ENCODE assay signal across 14 cellular contexts in the genomic region with DNA sequence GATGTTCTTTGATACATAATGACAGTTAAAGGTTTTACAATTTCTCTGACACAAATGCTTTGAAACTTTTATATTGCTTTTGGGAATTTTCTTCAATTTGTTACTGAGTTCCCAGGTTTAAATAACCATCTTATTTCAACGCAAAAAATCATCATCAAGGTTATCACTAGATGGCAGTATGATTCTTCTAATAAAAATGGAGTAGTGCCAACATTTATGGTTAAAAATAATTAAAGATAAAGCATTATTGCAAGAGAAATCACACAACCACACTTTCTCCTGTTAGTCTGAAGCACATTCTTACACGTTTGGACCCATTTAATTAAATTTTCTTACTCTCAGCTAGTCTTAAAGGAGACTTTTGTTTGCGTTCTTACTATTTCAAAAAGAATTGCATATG.
DNase-seq lines count a peak whose midpoint lies in the region; ATAC-seq and TF ChIP-seq lines count a peak whose summit lies in the region.
"Had no signal": no experiment of that assay in that cellular context is flagged by ENCODE, and none has a peak within 500 bp of the region (broad histone marks: within the 10 kb centered on the region; RNA-seq: fewer than 3 reads in every experiment).

No MANE protein-coding gene starts in this region.

- H3K9me3 Mint-ChIP-seq in endothelial cell (ENCODE audit: unreplicated experiment) (no peaks in the 10 kb centered on the region), type B pancreatic cell (no peaks in the 10 kb centered on the region)
- H3K9me3 Mint-ChIP-seq in activated CD8-positive, alpha-beta T cell treated with anti-CD3 and anti-CD28 coated beads, Interleukin-2, amount 10 ng/mL, durations not matched to agents 7 days and 5 days (ENCODE audit: insufficient read depth), result no peaks in the 10 kb centered on the region

- H3K4me1 Mint-ChIP-seq in endothelial cell (ENCODE audit: unreplicated experiment) (no peaks in the 10 kb centered on the region), type B pancreatic cell (ENCODE audit: unreplicated experiment) (no peaks in the 10 kb centered on the region)
- H3K4me1 Mint-ChIP-seq in activated CD8-positive, alpha-beta T cell treated with anti-CD3 and anti-CD28 coated beads, Interleukin-2, amount 10 ng/mL, durations not matched to agents 7 days and 5 days (ENCODE audit: low read depth), result no peaks in the 10 kb centered on the region
- H3K4me1 Mint-ChIP-seq: IgD-negative memory B cell had no signal

- CTCF ChIA-PET in activated CD8-positive, alpha-beta T cell treated with anti-CD3 and anti-CD28 coated beads, Interleukin-2, amount 10 ng/mL, durations not matched to agents 7 days and 5 days (lab: Charles Lee), result no interaction called here

- H3K27me3 Mint-ChIP-seq in endothelial cell (ENCODE audit: unreplicated experiment) (no peaks in the 10 kb centered on the region), type B pancreatic cell (no peaks in the 10 kb centered on the region)
- no peaks in the 10 kb centered on the region for H3K27me3 Mint-ChIP-seq in activated CD8-positive, alpha-beta T cell treated with anti-CD3 and anti-CD28 coated beads, Interleukin-2, amount 10 ng/mL, durations not matched to agents 7 days and 5 days (ENCODE audit: low read depth)
- H3K27me3 Mint-ChIP-seq: IgD-negative memory B cell had no signal

- POLR2A ChIA-PET in activated CD8-positive, alpha-beta T cell treated with anti-CD3 and anti-CD28 coated beads, Interleukin-2, amount 10 ng/mL, durations not matched to agents 7 days and 5 days (lab: Charles Lee), result no interaction called here

- peak; percentile 3 for DNase-seq in SHP77 treated with DMSO at 0.1 percent for 48 hours (lab: John Stamatoyannopoulos, UW)
- DNase-seq in SHP77 (lab: John Stamatoyannopoulos, UW), result no peak
- DNase-seq in NCI-H460 (ENCODE audit: extremely low read depth, low read depth), result peak; percentile 19
- DNase-seq in endothelial cell (ENCODE audit: low spot score), result no peak
- no peak for DNase-seq in type B pancreatic cell (ENCODE audit: extremely low spot score, unreplicated experiment)
- no peak for DNase-seq in activated CD8-positive, alpha-beta T cell treated with anti-CD3 and anti-CD28 coated beads, Interleukin-2, amount 10 ng/mL, durations not matched to agents 7 days and 5 days
- no peak for DNase-seq in ureter (ENCODE audit: low spot score)
- DNase-seq in NCI-H2171 treated with DMSO at 0.1 percent for 48 hours (lab: John Stamatoyannopoulos, UW), result no peak
- DNase-seq: AML-193; effector CD8-positive, alpha-beta T cell; glutamatergic neuron; NCI-H526; T1000 had no signal

- H3K27ac Mint-ChIP-seq in endothelial cell (ENCODE audit: unreplicated experiment) (peak overlapping the region; percentile 65), type B pancreatic cell (no peak overlapping the region)
- no peak overlapping the region for H3K27ac Mint-ChIP-seq in activated CD8-positive, alpha-beta T cell treated with anti-CD3 and anti-CD28 coated beads, Interleukin-2, amount 10 ng/mL, durations not matched to agents 7 days and 5 days
- H3K27ac Mint-ChIP-seq: IgD-negative memory B cell had no signal

- H3K4me3 Mint-ChIP-seq in endothelial cell (ENCODE audit: unreplicated experiment) (no peak overlapping the region), type B pancreatic cell (no peak overlapping the region)
- no peak overlapping the region for H3K4me3 Mint-ChIP-seq in activated CD8-positive, alpha-beta T cell treated with anti-CD3 and anti-CD28 coated beads, Interleukin-2, amount 10 ng/mL, durations not matched to agents 7 days and 5 days
- H3K4me3 Mint-ChIP-seq: IgD-negative memory B cell had no signal

- no peak for ATAC-seq in activated CD8-positive, alpha-beta T cell treated with anti-CD3 and anti-CD28 coated beads, Interleukin-2, amount 10 ng/mL, durations not matched to agents 7 days and 5 days

- H3K36me3 Mint-ChIP-seq in endothelial cell (ENCODE audit: low read depth, unreplicated experiment) (no peaks in the 10 kb centered on the region), type B pancreatic cell (no peaks in the 10 kb centered on the region)
- H3K36me3 Mint-ChIP-seq in activated CD8-positive, alpha-beta T cell treated with anti-CD3 and anti-CD28 coated beads, Interleukin-2, amount 10 ng/mL, durations not matched to agents 7 days and 5 days (ENCODE audit: low read depth), result no peaks in the 10 kb centered on the region
- H3K36me3 Mint-ChIP-seq: IgD-negative memory B cell had no signal

- TF ChIP-seq CTCF in endothelial cell (IDR thresholded peaks at IDR 0.05; ENCODE audit: unreplicated experiment) (no peak), type B pancreatic cell (conservative IDR thresholded peaks at IDR 0.05) (peak; percentile 76)

Comparison
In these comparisons a context has a peak if more than half of its experiments do, and no peak if none do; other contexts are left out.
1. DNase-seq: peak in SHP77 treated with DMSO at 0.1 percent for 48 hours (single experiment) and NCI-H460 (single experiment); none in SHP77 (0 of 2), endothelial cell (single experiment), type B pancreatic cell (single experiment), activated CD8-positive, alpha-beta T cell treated with anti-CD3 and anti-CD28 coated beads, Interleukin-2, amount 10 ng/mL, durations not matched to agents 7 days and 5 days (single experiment), ureter (single experiment) and NCI-H2171 treated with DMSO at 0.1 percent for 48 hours (single experiment).